In the genomic region with DNA sequence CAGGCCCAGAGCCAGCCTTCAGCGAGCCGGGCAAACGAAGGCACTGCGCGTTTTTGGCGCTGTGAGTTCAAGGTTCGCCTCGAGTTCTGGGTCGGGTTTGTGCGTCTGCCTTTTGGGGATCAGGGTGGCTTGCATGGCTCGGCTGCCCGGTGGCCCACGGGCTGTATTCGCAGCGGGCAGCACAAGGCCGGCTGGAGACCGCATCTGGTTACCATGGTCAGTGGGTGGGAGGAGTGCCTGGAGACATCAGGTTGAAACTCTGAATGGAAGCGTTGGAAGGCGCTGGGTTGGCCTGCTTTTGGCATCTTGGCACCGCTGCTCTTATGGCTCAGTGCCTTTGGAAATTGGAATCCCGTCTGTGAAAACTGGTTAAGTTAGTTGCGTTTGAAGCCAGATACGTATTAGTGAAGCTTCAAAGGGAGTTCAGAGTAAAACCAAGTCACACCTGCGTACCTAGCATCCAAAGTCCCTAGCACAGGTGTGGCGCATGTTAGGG, we compare ENCODE assay signal across 9 cellular contexts. TPM values are rescaled to one million over a fixed set of nuclear protein-coding genes. Genes with fewer than 3 reads are reported as not detected.
DNase-seq lines count a peak whose midpoint lies in the region; ATAC-seq and TF ChIP-seq lines count a peak whose summit lies in the region.
"Had no signal": no experiment of that assay in that cellular context is flagged by ENCODE, and none has a peak within 500 bp of the region (broad histone marks: within the 10 kb centered on the region; RNA-seq: fewer than 3 reads in every experiment).

No MANE protein-coding gene starts in this region.

- H3K27me3 ChIP-seq in dorsolateral prefrontal cortex: peaks cover 0 to 29% (median 6%) of the 10 kb centered on the region in 45 donors

- TF ChIP-seq CTCF in AG09309 (IDR thresholded peaks at IDR 0.05; ENCODE audit: control insufficient read depth, insufficient read depth, low read depth, low read length, missing control alignments) (no peak), HFF-Myc (IDR thresholded peaks at IDR 0.05; ENCODE audit: low read depth, low read length, missing control alignments) (no peak), dorsolateral prefrontal cortex (IDR thresholded peaks at IDR 0.05 in 54 of 56, conservative IDR thresholded peaks at IDR 0.05 in 2 of 56; ENCODE audit: low read depth in 1 of 56, partially characterized antibody in 56 of 56) (no peak), nephron (IDR thresholded peaks at IDR 0.05; ENCODE audit: unreplicated experiment in 3 of 3) (no peak)

- no peaks in the 10 kb centered on the region for H3K9me3 Mint-ChIP-seq in nephron
- H3K9me3 Mint-ChIP-seq in stimulated activated memory B cell treated with anti-CD40 and anti-IgM and Interleukin-4, amounts not matched to agents 10 μg/mL and 1 μg/mL and 100 μg/mL, for 72 hours: no peaks in the 10 kb centered on the region

- no peak overlapping the region for H3K27ac Mint-ChIP-seq in nephron
- no peak overlapping the region for H3K27ac Mint-ChIP-seq in stimulated activated memory B cell treated with anti-CD40 and anti-IgM and Interleukin-4, amounts not matched to agents 10 μg/mL and 1 μg/mL and 100 μg/mL, for 72 hours

- intact Hi-C loops in dorsolateral prefrontal cortex (cut with DNase I): no loop called here

- no peak for ATAC-seq in stimulated activated memory B cell treated with anti-CD40 and anti-IgM and Interleukin-4, amounts not matched to agents 10 μg/mL and 1 μg/mL and 100 μg/mL, for 72 hours
- ATAC-seq in HG03354 (IDR thresholded peaks at IDR 0.05; ENCODE audit: poor library complexity, severe bottlenecking, unreplicated experiment): no peak

- H3K27me3 Mint-ChIP-seq in nephron (ENCODE audit: low read depth): peaks cover 65% of the 10 kb centered on the region
- H3K27me3 Mint-ChIP-seq in stimulated activated memory B cell treated with anti-CD40 and anti-IgM and Interleukin-4, amounts not matched to agents 10 μg/mL and 1 μg/mL and 100 μg/mL, for 72 hours: peaks cover 66% of the 10 kb centered on the region

- peak overlapping the region in 47 of 59 donors; percentile 17 to 90 (median 68) for H3K27ac ChIP-seq in dorsolateral prefrontal cortex

- DNase-seq in AG09309 (ENCODE audit: low read depth) (no peak), HFF-Myc (ENCODE audit: extremely low read depth, low read depth) (no peak), dorsolateral prefrontal cortex (peak in 4 of 10 donors; percentile 6 to 42 (median 13)), cerebellar nuclear complex (lab: John Stamatoyannopoulos, UW) (no peak), NCI-H1417 treated with DMSO at 0.1 percent for 48 hours (lab: John Stamatoyannopoulos, UW) (no peak)

- H3K4me3 Mint-ChIP-seq in nephron: peak overlapping the region; percentile 81 to 90 (median 89)
- no peak overlapping the region for H3K4me3 Mint-ChIP-seq in stimulated activated memory B cell treated with anti-CD40 and anti-IgM and Interleukin-4, amounts not matched to agents 10 μg/mL and 1 μg/mL and 100 μg/mL, for 72 hours

- H3K4me1 Mint-ChIP-seq in nephron: peaks cover 3% of the 10 kb centered on the region
- H3K4me1 Mint-ChIP-seq in stimulated activated memory B cell treated with anti-CD40 and anti-IgM and Interleukin-4, amounts not matched to agents 10 μg/mL and 1 μg/mL and 100 μg/mL, for 72 hours: peaks cover 7% of the 10 kb centered on the region

- H3K4me3 ChIP-seq in AG09309 (ENCODE audit: control insufficient read depth, low read depth, low read length) (peak overlapping the region; percentile 40), HFF-Myc (replicated peaks; ENCODE audit: low read depth, low read length) (peak overlapping the region; percentile 33), dorsolateral prefrontal cortex (peak overlapping the region; percentile 39 to 76 (median 63))

- H3K36me3 Mint-ChIP-seq in nephron (ENCODE audit: low read depth): no peaks in the 10 kb centered on the region
- H3K36me3 Mint-ChIP-seq in stimulated activated memory B cell treated with anti-CD40 and anti-IgM and Interleukin-4, amounts not matched to agents 10 μg/mL and 1 μg/mL and 100 μg/mL, for 72 hours: no peaks in the 10 kb centered on the region

RNA-seq across cellular contexts. Expression of gene SYT16, which starts 0.6 kb away (rescaled TPM):
- 100 to 1,000 TPM in 55 of 120 experiments, 10 to 100 TPM in 65; 25.3 to 165 (median 96.0) TPM for total RNA-seq in dorsolateral prefrontal cortex
- total RNA-seq: T-helper 1 cell treated with Interleukin-12 subunit alpha and Interleukin-12 subunit beta and Interleukin-4 antibody, amounts not matched to agents 30 ng/mL and 1 ng/mL, for 36 hours had no signal

RNA-seq across cellular contexts. Expression of gene SNAPC1, which starts 50.9 kb away (rescaled TPM):
- 1 to 10 TPM; 2.2 to 6.6 (median 4.4) TPM for total RNA-seq in dorsolateral prefrontal cortex
